Comparison of ENCODE assay signal across 8 cellular contexts in the genomic region with DNA sequence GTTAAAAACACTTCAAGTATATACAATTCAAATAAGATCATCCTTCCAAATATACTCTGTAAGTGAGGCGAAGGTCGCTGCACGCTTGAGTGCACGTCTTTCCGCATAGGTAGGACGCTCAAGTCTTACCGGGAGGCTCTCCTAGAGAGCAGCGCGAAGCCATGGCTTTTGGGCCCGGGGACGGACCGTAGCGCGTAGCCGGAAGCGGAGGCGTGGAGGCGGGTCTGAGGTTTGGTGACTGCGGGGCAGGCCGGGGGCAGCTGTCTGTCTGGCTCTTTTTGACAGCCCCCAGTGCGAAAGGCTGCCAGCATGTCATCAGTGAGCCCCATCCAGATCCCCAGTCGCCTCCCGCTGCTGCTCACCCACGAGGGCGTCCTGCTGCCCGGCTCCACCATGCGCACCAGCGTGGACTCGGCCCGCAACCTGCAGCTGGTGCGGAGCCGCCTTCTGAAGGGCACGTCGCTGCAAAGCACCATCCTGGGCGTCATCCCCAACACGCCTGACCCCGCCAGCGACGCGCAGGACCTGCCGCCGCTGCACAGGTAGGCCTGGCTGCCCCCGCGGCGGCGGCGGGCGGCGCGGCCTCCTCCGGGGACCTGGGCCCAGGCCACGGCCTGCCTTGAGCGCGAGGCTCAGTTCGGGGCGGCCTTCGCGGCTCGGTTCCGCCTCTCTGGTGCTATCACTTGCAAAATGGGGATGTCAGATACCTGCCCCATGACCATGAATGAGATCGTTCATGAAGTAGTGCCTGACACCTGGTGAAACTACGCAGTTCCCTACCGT. TPM values are rescaled to one million over a fixed set of nuclear protein-coding genes. Genes with fewer than 3 reads are reported as not detected.
DNase-seq lines count a peak whose midpoint lies in the region; ATAC-seq, FAIRE-seq and TF ChIP-seq lines count a peak whose summit lies in the region.

A gene with protein sequence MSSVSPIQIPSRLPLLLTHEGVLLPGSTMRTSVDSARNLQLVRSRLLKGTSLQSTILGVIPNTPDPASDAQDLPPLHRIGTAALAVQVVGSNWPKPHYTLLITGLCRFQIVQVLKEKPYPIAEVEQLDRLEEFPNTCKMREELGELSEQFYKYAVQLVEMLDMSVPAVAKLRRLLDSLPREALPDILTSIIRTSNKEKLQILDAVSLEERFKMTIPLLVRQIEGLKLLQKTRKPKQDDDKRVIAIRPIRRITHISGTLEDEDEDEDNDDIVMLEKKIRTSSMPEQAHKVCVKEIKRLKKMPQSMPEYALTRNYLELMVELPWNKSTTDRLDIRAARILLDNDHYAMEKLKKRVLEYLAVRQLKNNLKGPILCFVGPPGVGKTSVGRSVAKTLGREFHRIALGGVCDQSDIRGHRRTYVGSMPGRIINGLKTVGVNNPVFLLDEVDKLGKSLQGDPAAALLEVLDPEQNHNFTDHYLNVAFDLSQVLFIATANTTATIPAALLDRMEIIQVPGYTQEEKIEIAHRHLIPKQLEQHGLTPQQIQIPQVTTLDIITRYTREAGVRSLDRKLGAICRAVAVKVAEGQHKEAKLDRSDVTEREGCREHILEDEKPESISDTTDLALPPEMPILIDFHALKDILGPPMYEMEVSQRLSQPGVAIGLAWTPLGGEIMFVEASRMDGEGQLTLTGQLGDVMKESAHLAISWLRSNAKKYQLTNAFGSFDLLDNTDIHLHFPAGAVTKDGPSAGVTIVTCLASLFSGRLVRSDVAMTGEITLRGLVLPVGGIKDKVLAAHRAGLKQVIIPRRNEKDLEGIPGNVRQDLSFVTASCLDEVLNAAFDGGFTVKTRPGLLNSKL (plus strand): TSS at position 221 of the 783 bp plus-strand sequence. CDS start 89 bp downstream, at position 310.

- peaks cover 13% of the 10 kb centered on the region for H3K4me1 ChIP-seq in smooth muscle cell (ENCODE audit: low read depth)

- POLR2A ChIA-PET in AG04449 (lab: Yijun Ruan, JAX): no interaction called here
- POLR2A ChIA-PET in WTC11 (lab: Charles Lee): no interaction called here

- peak within 1 kb of the TSS; percentile 69 for H2AFZ ChIP-seq in smooth muscle cell (ENCODE audit: low read depth)

- peak within 1 kb of the TSS; percentile 53 for H3K27ac Mint-ChIP-seq in WTC11

- peak within 1 kb of the TSS; percentile 95 for H3K4me2 ChIP-seq in smooth muscle cell

- no peaks in the 10 kb centered on the region for H3K36me3 ChIP-seq in bronchial epithelial cell (ENCODE audit: control insufficient read depth, insufficient read depth, low read length)
- H3K36me3 ChIP-seq in smooth muscle cell (ENCODE audit: low read depth): no peaks in the 10 kb centered on the region

- DNase-seq in AG04449 (ENCODE audit: low read depth, low spot score) (peak; percentile 42), NCI-H2227 (lab: John Stamatoyannopoulos, UW; ENCODE audit: unreplicated experiment) (peak; percentile 88), WTC11 (ENCODE audit: low spot score) (peak; percentile 88), bronchial epithelial cell (ENCODE audit: low read depth) (peak; percentile 87), iPS-NIHi7 (ENCODE audit: extremely low spot score) (peak; percentile 90), smooth muscle cell (lab: John Stamatoyannopoulos, UW; ENCODE audit: unreplicated experiment) (peak; percentile 40)

- H3K27me3 Mint-ChIP-seq in WTC11 (ENCODE audit: low read depth): no peaks in the 10 kb centered on the region; the same call in 1 of the 2 replicates

- under 1% methylated on average over 59 of the region's 63 CpGs for WGBS in smooth muscle cell (ENCODE audit: low lambda C conversion rate)

- peaks cover 50% of the 10 kb centered on the region for H3K79me2 ChIP-seq in smooth muscle cell (ENCODE audit: low read depth)

- CTCF ChIA-PET in AG04449 (lab: Yijun Ruan, JAX): interaction anchor here (1.0 kb wide), 1 partner anchor 297 kb away, joined by 3 read pairs; no protein-coding TSS in a partner anchor
- CTCF ChIA-PET in WTC11 (lab: Charles Lee): interaction anchor here (0.6 to 2.5 kb wide), 2 partner anchors 12 to 14 kb away, joined by 3 to 10 read pairs; no protein-coding TSS in a partner anchor

- peak within 1 kb of the TSS; percentile 87 for H3K4me3 Mint-ChIP-seq in WTC11

- peaks cover 15% of the 10 kb centered on the region for H3K9me3 Mint-ChIP-seq in WTC11

- peaks cover 46% of the 10 kb centered on the region for H4K20me1 ChIP-seq in smooth muscle cell (ENCODE audit: low read depth)

- FAIRE-seq in bronchial epithelial cell (lab: Jason Lieb, UNC): no peak

- no peaks in the 10 kb centered on the region for H3K9me3 ChIP-seq in smooth muscle cell (replicated peaks; ENCODE audit: low read depth)

- TF ChIP-seq CTCF in AG04449 (IDR thresholded peaks at IDR 0.05; ENCODE audit: insufficient read depth, low read length, missing control alignments): no peak
- TF ChIP-seq CTCF in WTC11 (IDR thresholded peaks at IDR 0.05): no peak
- no peak for TF ChIP-seq CTCF in bronchial epithelial cell (IDR thresholded peaks at IDR 0.05; ENCODE audit: insufficient read depth, low read length, severe bottlenecking)
- no peak for TF ChIP-seq CTCF in smooth muscle cell (IDR thresholded peaks at IDR 0.05; ENCODE audit: borderline replicate concordance, insufficient read depth, poor library complexity, severe bottlenecking)

- no peaks in the 10 kb centered on the region for H3K27me3 ChIP-seq in bronchial epithelial cell (ENCODE audit: control insufficient read depth, insufficient read depth, low read length)
- H3K27me3 ChIP-seq in smooth muscle cell (ENCODE audit: low read depth): no peaks in the 10 kb centered on the region

- peak within 1 kb of the TSS; percentile 86 for H3K9ac ChIP-seq in smooth muscle cell (ENCODE audit: low read depth)

- ATAC-seq in GM18870 (IDR thresholded peaks at IDR 0.05; ENCODE audit: unreplicated experiment) (peak; percentile 94), HG03135 (IDR thresholded peaks at IDR 0.05; ENCODE audit: unreplicated experiment) (peak; percentile 95), WTC11 (peak; percentile 99)

- 0 out of 2 replicates have a peak, but pooled peaks cover 5% of the 10 kb centered on the region for H3K36me3 Mint-ChIP-seq in WTC11

- H3K27ac ChIP-seq in smooth muscle cell (ENCODE audit: low read depth): peak within 1 kb of the TSS; percentile 43

- peak within 1 kb of the TSS; percentile 94 for H3K4me3 ChIP-seq in AG04449 (ENCODE audit: low read depth, low read length)
- H3K4me3 ChIP-seq in bronchial epithelial cell (ENCODE audit: low read depth, low read length): peak within 1 kb of the TSS; percentile 92
- H3K4me3 ChIP-seq in smooth muscle cell: peak within 1 kb of the TSS; percentile 78

- peaks cover 12% of the 10 kb centered on the region for H3K4me1 Mint-ChIP-seq in WTC11

- H3F3A ChIP-seq in smooth muscle cell (ENCODE audit: low read depth): no peaks in the 10 kb centered on the region

TF ChIP-seq in WTC11, 78 proteins besides CTCF, POLR2A, EP300 and RAD21 (continues in another document):
- TF ChIP-seq, protein P1, sequence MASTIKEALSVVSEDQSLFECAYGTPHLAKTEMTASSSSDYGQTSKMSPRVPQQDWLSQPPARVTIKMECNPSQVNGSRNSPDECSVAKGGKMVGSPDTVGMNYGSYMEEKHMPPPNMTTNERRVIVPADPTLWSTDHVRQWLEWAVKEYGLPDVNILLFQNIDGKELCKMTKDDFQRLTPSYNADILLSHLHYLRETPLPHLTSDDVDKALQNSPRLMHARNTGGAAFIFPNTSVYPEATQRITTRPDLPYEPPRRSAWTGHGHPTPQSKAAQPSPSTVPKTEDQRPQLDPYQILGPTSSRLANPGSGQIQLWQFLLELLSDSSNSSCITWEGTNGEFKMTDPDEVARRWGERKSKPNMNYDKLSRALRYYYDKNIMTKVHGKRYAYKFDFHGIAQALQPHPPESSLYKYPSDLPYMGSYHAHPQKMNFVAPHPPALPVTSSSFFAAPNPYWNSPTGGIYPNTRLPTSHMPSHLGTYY (CRISPR knock-in tag; IDR thresholded peaks at IDR 0.05): peak; percentile 58; the same call in 1 of the 2 replicates
- TF ChIP-seq, protein P2, sequence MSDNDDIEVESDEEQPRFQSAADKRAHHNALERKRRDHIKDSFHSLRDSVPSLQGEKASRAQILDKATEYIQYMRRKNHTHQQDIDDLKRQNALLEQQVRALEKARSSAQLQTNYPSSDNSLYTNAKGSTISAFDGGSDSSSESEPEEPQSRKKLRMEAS (CRISPR knock-in tag; IDR thresholded peaks at IDR 0.05): no peak; the same call in 1 of the 2 replicates
- 0 out of 2 replicates have a peak, but pooled peaks have one; percentile 75 for TF ChIP-seq SMAD3 (CRISPR knock-in tag; IDR thresholded peaks at IDR 0.05; ENCODE audit: borderline replicate concordance)
- TF ChIP-seq, protein P3, sequence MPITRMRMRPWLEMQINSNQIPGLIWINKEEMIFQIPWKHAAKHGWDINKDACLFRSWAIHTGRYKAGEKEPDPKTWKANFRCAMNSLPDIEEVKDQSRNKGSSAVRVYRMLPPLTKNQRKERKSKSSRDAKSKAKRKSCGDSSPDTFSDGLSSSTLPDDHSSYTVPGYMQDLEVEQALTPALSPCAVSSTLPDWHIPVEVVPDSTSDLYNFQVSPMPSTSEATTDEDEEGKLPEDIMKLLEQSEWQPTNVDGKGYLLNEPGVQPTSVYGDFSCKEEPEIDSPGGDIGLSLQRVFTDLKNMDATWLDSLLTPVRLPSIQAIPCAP (CRISPR knock-in tag; IDR thresholded peaks at IDR 0.05): no peak
- peak; percentile 83; the same call in 1 of the 2 replicates for TF ChIP-seq ETV6 (CRISPR knock-in tag; IDR thresholded peaks at IDR 0.05)
- no peak for TF ChIP-seq FOXJ3 (CRISPR knock-in tag; IDR thresholded peaks at IDR 0.05; ENCODE audit: borderline replicate concordance)
- TF ChIP-seq KAT7 (CRISPR knock-in tag; IDR thresholded peaks at IDR 0.05; ENCODE audit: borderline replicate concordance): no peak
- 0 out of 2 replicates have a peak, but pooled peaks have one; percentile 49 for TF ChIP-seq ZNF232 (CRISPR knock-in tag; IDR thresholded peaks at IDR 0.05)
- TF ChIP-seq TEAD4 (CRISPR knock-in tag; IDR thresholded peaks at IDR 0.05): no peak
- peak; percentile 87 for TF ChIP-seq FOXK1 (CRISPR knock-in tag; IDR thresholded peaks at IDR 0.05)
- TF ChIP-seq, protein P4, sequence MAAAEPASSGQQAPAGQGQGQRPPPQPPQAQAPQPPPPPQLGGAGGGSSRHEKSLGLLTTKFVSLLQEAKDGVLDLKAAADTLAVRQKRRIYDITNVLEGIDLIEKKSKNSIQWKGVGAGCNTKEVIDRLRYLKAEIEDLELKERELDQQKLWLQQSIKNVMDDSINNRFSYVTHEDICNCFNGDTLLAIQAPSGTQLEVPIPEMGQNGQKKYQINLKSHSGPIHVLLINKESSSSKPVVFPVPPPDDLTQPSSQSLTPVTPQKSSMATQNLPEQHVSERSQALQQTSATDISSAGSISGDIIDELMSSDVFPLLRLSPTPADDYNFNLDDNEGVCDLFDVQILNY (CRISPR knock-in tag; IDR thresholded peaks at IDR 0.05): 0 out of 2 replicates have a peak, but pooled peaks have one; percentile 16

RNA-seq across cellular contexts. Expression of the gene that starts here (rescaled TPM):
- total RNA-seq in WTC11 (2021) (28.4 to 32.4 TPM (median 30.9 TPM) in 3 replicates), bronchial epithelial cell (37.8 and 41.9 TPM in 2 replicates), smooth muscle cell (37.4 and 47.4 TPM in 2 replicates)
- 26.0 and 30.4 TPM in 2 replicates for polyA plus RNA-seq in smooth muscle cell

Comparison
In these comparisons a context has a peak if more than half of its experiments do, and no peak if none do; other contexts are left out.
1. Peak in every context shown above with its lines: DNase-seq, ATAC-seq, H3K4me3 ChIP-seq and H3K27ac ChIP-seq.
2. DNase-seq: peak in every context shown above with its lines; median percentile 90 in iPS-NIHi7; 88 in NCI-H2227; 88 in WTC11; 87 in bronchial epithelial cell; 42 in AG04449; 40 in smooth muscle cell.